In the genomic region with DNA sequence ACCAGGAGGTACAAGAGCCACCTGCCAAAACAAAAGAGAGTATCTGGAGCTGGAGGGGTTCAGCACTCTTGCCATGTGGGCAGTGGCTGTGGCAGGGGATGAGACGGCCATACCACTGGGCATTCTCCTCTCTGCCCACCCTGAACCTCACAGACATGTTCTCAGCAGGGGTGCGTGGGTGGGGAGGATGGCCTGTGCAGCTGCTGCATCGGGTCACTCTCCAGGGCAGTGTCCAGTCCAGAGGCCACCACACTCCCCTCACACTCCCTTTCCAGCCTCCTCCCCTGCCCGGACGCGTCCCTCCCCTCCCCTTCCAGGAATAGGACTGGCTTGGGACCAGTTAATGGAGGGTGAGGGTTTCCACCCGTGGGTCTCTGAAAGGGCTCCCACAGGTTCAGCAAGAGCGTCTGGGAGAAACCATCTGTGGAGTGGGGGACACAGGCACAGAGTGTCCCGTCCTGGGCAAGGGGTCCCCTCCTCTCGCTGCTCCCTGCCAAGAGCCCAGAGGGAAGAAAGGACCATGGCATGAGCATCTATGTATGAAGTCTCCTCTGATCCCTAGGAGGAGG, we compare ENCODE assay signal across 8 cellular contexts. TPM values are rescaled to one million over a fixed set of nuclear protein-coding genes. Genes with fewer than 3 reads are reported as not detected.
DNase-seq lines count a peak whose midpoint lies in the region; FAIRE-seq and TF ChIP-seq lines count a peak whose summit lies in the region.

No MANE protein-coding gene starts in this region.

- H3K27me3 Mint-ChIP-seq in activated naive CD4-positive, alpha-beta T cell treated with anti-CD3 and anti-CD28 coated beads for 36 hours (ENCODE audit: low read depth), result no peaks in the 10 kb centered on the region
- peaks cover 3% of the 10 kb centered on the region for H3K27me3 Mint-ChIP-seq in chondrocyte (ENCODE audit: low read depth)

- CTCF ChIA-PET in activated naive CD4-positive, alpha-beta T cell treated with anti-CD3 and anti-CD28 coated beads for 36 hours (lab: Charles Lee), result interaction anchor here (0.5 to 2.7 kb wide), 10 partner anchors 11 to 170 kb away, joined by 3 to 30 read pairs (median 3); partner anchors contain the start of genes C12orf57, C1RL and RNU7-1

- no peak for DNase-seq in activated naive CD4-positive, alpha-beta T cell treated with anti-CD3 and anti-CD28 coated beads for 36 hours
- no peak for DNase-seq in activated naive CD4-positive, alpha-beta T cell treated with anti-CD3 and anti-CD28 coated beads, Interleukin-2, amount 50 U/mL, for 16 hours
- DNase-seq in chondrocyte (ENCODE audit: low spot score) (no peak), urothelium cell line (ENCODE audit: low spot score) (no peak), NCI-H1694 treated with DMSO at 0.1 percent for 48 hours (lab: John Stamatoyannopoulos, UW) (no peak), GM19239 (ENCODE audit: insufficient read length, low spot score) (no peak), LoVo (ENCODE audit: low spot score) (no peak)

- peak overlapping the region; percentile 73 for H3K4me3 Mint-ChIP-seq in activated naive CD4-positive, alpha-beta T cell treated with anti-CD3 and anti-CD28 coated beads for 36 hours
- H3K4me3 Mint-ChIP-seq in chondrocyte (ENCODE audit: unreplicated experiment), result peak overlapping the region; percentile 64

- H3K4me1 Mint-ChIP-seq in activated naive CD4-positive, alpha-beta T cell treated with anti-CD3 and anti-CD28 coated beads for 36 hours (ENCODE audit: low read depth), result peaks cover 7% of the 10 kb centered on the region
- H3K4me1 Mint-ChIP-seq in chondrocyte (ENCODE audit: low read depth), result peaks cover 13% of the 10 kb centered on the region

- H3K9ac ChIP-seq in mucosa of stomach (ENCODE audit: low read length), result peak overlapping the region; percentile 49

- H3K36me3 ChIP-seq in mucosa of stomach (ENCODE audit: control insufficient read depth, insufficient read depth, low read length), result no peaks in the 10 kb centered on the region

- FAIRE-seq in urothelium cell line (lab: Jason Lieb, UNC) (peak; percentile 82), GM19239 (lab: Jason Lieb, UNC) (no peak)

- H3K9me3 Mint-ChIP-seq in activated naive CD4-positive, alpha-beta T cell treated with anti-CD3 and anti-CD28 coated beads for 36 hours, result no peaks in the 10 kb centered on the region
- H3K9me3 Mint-ChIP-seq in chondrocyte (ENCODE audit: low read depth), result no peaks in the 10 kb centered on the region

- H3K27ac Mint-ChIP-seq in activated naive CD4-positive, alpha-beta T cell treated with anti-CD3 and anti-CD28 coated beads for 36 hours, result no peak overlapping the region
- H3K27ac Mint-ChIP-seq in chondrocyte (ENCODE audit: unreplicated experiment), result peak overlapping the region; percentile 18

- peak overlapping the region; percentile 75 for H3K4me3 ChIP-seq in mucosa of stomach (ENCODE audit: low read length)

- no peak for TF ChIP-seq CTCF in chondrocyte (IDR thresholded peaks at IDR 0.05)

- no peaks in the 10 kb centered on the region for H3K9me3 ChIP-seq in mucosa of stomach (ENCODE audit: control insufficient read depth, low read length)

- H3K36me3 Mint-ChIP-seq in activated naive CD4-positive, alpha-beta T cell treated with anti-CD3 and anti-CD28 coated beads for 36 hours (ENCODE audit: low read depth), result no peaks in the 10 kb centered on the region
- peaks cover 3% of the 10 kb centered on the region for H3K36me3 Mint-ChIP-seq in chondrocyte (ENCODE audit: low read depth)

- peaks cover 9% of the 10 kb centered on the region for H3K4me1 ChIP-seq in mucosa of stomach (ENCODE audit: control insufficient read depth, insufficient read depth, low read length)

- H3K27me3 ChIP-seq in mucosa of stomach (ENCODE audit: control insufficient read depth, insufficient read depth, low read length), result peaks cover 5% of the 10 kb centered on the region

- intact Hi-C loops in activated naive CD4-positive, alpha-beta T cell treated with anti-CD3 and anti-CD28 coated beads for 36 hours (cut with micrococcal nuclease), result loop anchor here (1.0 to 2.0 kb wide), 6 partner anchors 21 to 223 kb away; partner anchors contain the start of genes C12orf57, EMG1, LPCAT3 and PHB2

RNA-seq across cellular contexts. Expression of gene C1R, which starts 0.5 kb away (rescaled TPM):
- total RNA-seq in activated naive CD4-positive, alpha-beta T cell treated with anti-CD3 and anti-CD28 coated beads for 36 hours, result 1 to 10 TPM; 1.4 to 1.5 TPM
- 19.7 to 21.9 TPM (median 19.8 TPM) in 3 replicates for total RNA-seq in chondrocyte

RNA-seq across cellular contexts. Expression of gene C1RL, which starts 17.3 kb away (rescaled TPM):
- total RNA-seq in activated naive CD4-positive, alpha-beta T cell treated with anti-CD3 and anti-CD28 coated beads for 36 hours, result 10 to 100 TPM; 10.3 to 11.5 TPM
- 20.3 to 21.0 TPM (median 20.4 TPM) in 3 replicates for total RNA-seq in chondrocyte

RNA-seq across cellular contexts. Expression of gene C1S, which starts 31.2 kb away (rescaled TPM):
- total RNA-seq in activated naive CD4-positive, alpha-beta T cell treated with anti-CD3 and anti-CD28 coated beads for 36 hours, result 1 to 10 TPM; 2.2 to 3.1 TPM
- 20.8 to 24.2 TPM (median 22.8 TPM) in 3 replicates for total RNA-seq in chondrocyte

RNA-seq across cellular contexts. Expression of gene RBP5, which starts 36.9 kb away (rescaled TPM):
- under 1 TPM in 1 of 2 experiments, not detected in 1; 0.57 TPM for total RNA-seq in activated naive CD4-positive, alpha-beta T cell treated with anti-CD3 and anti-CD28 coated beads for 36 hours
- not detected in 3 replicates for total RNA-seq in chondrocyte

RNA-seq across cellular contexts. Expression of gene CLSTN3, which starts 38.4 kb away (rescaled TPM):
- total RNA-seq in activated naive CD4-positive, alpha-beta T cell treated with anti-CD3 and anti-CD28 coated beads for 36 hours, result 10 to 100 TPM; 18.3 to 21.8 TPM
- 15.5 to 19.9 TPM (median 18.2 TPM) in 3 replicates for total RNA-seq in chondrocyte
